Comparison of ENCODE assay signal across 1 cellular context in the genomic region with DNA sequence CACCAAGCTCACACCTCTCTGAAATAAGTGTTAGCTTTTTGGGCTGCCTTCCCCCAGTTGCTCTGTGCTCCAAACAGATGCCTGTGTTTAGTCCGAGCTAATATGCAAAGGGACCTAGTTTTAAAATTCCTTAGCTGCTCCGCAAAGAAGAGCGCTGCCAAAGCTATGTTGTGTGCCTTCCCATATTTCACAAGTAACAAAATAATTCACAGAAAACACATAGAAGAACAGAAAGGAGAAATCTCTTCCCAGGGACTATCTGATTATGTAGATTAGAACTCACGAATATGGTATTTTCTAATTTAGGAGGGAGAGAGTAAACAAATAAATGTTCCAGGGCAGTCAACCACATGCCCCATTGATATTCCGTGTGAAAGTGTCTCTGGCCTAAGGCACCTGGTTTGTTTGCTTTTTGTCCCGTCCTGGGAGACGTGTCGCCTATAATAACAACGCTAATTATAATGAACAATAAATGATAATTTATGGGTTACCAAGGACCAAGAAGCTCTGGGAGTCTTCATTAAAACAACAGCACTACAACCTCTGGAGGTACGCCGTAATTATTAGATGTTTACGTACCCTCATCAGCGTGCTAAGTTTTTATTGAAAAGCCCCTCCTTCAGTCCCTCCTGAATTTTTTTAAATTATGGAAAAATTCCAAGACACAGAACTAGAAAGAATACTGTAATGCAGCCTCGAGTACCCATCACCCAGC.
TF ChIP-seq lines count a peak whose summit lies in the region.

No MANE protein-coding gene starts in this region.

TF ChIP-seq in GM23338, 12 proteins besides CTCF, POLR2A, EP300 and RAD21 (continued from another document):
- no peak for TF ChIP-seq ETS1 (IDR thresholded peaks at IDR 0.05)
- TF ChIP-seq STAT1 (IDR thresholded peaks at IDR 0.05; ENCODE audit: unreplicated experiment): no peak
- TF ChIP-seq NANOG (IDR thresholded peaks at IDR 0.05; ENCODE audit: borderline replicate concordance): no peak
- TF ChIP-seq REST (IDR thresholded peaks at IDR 0.05; ENCODE audit: unreplicated experiment): no peak
- no peak for TF ChIP-seq EZH2phosphoT487 (IDR thresholded peaks at IDR 0.05; ENCODE audit: unreplicated experiment)
- TF ChIP-seq CREB1 (CRISPR knock-in tag; IDR thresholded peaks at IDR 0.05; ENCODE audit: low read depth): no peak
- TF ChIP-seq ZNF114 (CRISPR knock-in tag; IDR thresholded peaks at IDR 0.05): no peak
- TF ChIP-seq ZNF331 (CRISPR knock-in tag; IDR thresholded peaks at IDR 0.05; ENCODE audit: low read depth): no peak
